In the genomic region with DNA sequence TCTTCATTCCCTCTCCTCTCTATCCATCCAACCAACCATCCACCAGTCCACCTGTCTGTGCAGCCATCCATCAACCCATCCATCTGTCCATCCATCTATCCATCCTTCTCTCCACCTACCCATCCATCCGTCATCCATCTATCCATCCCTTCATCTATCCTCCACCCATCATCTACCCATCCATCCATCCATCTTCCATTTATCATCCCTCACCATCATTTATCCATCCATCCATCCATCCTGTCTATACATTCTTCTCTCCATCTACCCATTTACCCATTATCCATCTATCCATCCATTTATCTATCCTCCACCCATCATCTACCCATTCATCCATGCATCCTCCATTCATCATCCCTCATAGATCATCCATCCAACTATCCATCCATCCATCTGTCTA, we compare ENCODE assay signal across 1 cellular context.
TF ChIP-seq lines count a peak whose summit lies in the region.

No MANE protein-coding gene starts in this region.

TF ChIP-seq in K562, 482 proteins besides CTCF, POLR2A, EP300 and RAD21 (continued from another document):
- no peak for TF ChIP-seq E2F1 (CRISPR knock-in tag; IDR thresholded peaks at IDR 0.05)
TF ChIP-seq in K562: peak in this region for 2.
